ENCODE assay signal across 8 cellular contexts in genomic region chr19:35856546-35857149, GRCh38. TPM values are rescaled to one million over a fixed set of nuclear protein-coding genes. Genes with fewer than 3 reads are reported as not detected.
DNase-seq lines count a peak whose midpoint lies in the region; ATAC-seq and TF ChIP-seq lines count a peak whose summit lies in the region.

KIRREL2 (plus strand) TSS chr19:35856911; CDS start chr19:35857120, 209 bp downstream.

- no peaks in the 10 kb centered on the region for H3K9me3 Mint-ChIP-seq in activated CD4-positive, alpha-beta T cell treated with anti-CD3 and anti-CD28 coated beads for 36 hours (ENCODE audit: low read depth)

- peaks cover 12% of the 10 kb centered on the region for H3K4me1 Mint-ChIP-seq in activated CD4-positive, alpha-beta T cell treated with anti-CD3 and anti-CD28 coated beads for 36 hours

- CTCF ChIA-PET in activated CD4-positive, alpha-beta T cell treated with anti-CD3 and anti-CD28 coated beads for 36 hours (lab: Charles Lee), result interaction anchor here (1.0 kb wide), 1 partner anchor 74 kb away, joined by 4 read pairs; no protein-coding TSS in a partner anchor

- H3K36me3 ChIP-seq in esophagus (ENCODE audit: control insufficient read depth in 2 of 2, insufficient read depth in 2 of 2, low read length in 1 of 2), result no peaks in the 10 kb centered on the region

- DNase-seq in activated CD4-positive, alpha-beta T cell treated with anti-CD3 and anti-CD28 coated beads for 36 hours, result peak; percentile 49
- DNase-seq in activated CD4-positive, alpha-beta T cell treated with anti-CD3 and anti-CD28 coated beads, Interleukin-2, amount 50 U/mL, for 4 hours, result no peak
- DNase-seq in omental fat pad (ENCODE audit: low spot score) (no peak), NCI-H1436 treated with DMSO at 0.1 percent for 48 hours (lab: John Stamatoyannopoulos, UW) (no peak)

- POLR2A ChIA-PET in activated CD4-positive, alpha-beta T cell treated with anti-CD3 and anti-CD28 coated beads for 36 hours (lab: Charles Lee), result interaction anchor here (1.3 kb wide), 1 partner anchor 23 kb away, joined by 3 read pairs; no protein-coding TSS in a partner anchor

- peaks cover 56% of the 10 kb centered on the region for H3K27me3 Mint-ChIP-seq in activated CD4-positive, alpha-beta T cell treated with anti-CD3 and anti-CD28 coated beads for 36 hours

- peaks cover 0 to 4% of the 10 kb centered on the region in 2 donors for H3K9me3 ChIP-seq in esophagus (ENCODE audit: control insufficient read depth in 2 of 2, insufficient read depth in 1 of 2, low read depth in 1 of 2, low read length in 1 of 2)

- peaks cover 0 to 16% of the 10 kb centered on the region in 2 donors for H3K27me3 ChIP-seq in esophagus (ENCODE audit: control insufficient read depth in 1 of 2, insufficient read depth in 2 of 2, low read length in 2 of 2)

- no peak within 1 kb of the TSS for H3K27ac ChIP-seq in esophagus (ENCODE audit: low read depth in 2 of 2, low read length in 1 of 2)

- peak within 1 kb of the TSS; percentile 65 for H3K4me3 Mint-ChIP-seq in activated CD4-positive, alpha-beta T cell treated with anti-CD3 and anti-CD28 coated beads for 36 hours

- intact Hi-C loops in activated CD4-positive, alpha-beta T cell treated with anti-CD3 and anti-CD28 coated beads for 36 hours (cut with DNase I, micrococcal nuclease), result no loop called here

- peak; percentile 55 for ATAC-seq in activated CD4-positive, alpha-beta T cell treated with anti-CD3 and anti-CD28 coated beads for 36 hours
- ATAC-seq in omental fat pad (ENCODE audit: low FRiP score) (peak; percentile 37), HG02610 (IDR thresholded peaks at IDR 0.05; ENCODE audit: unreplicated experiment) (no peak), HG02970 (IDR thresholded peaks at IDR 0.05; ENCODE audit: low FRiP score, unreplicated experiment) (no peak)

- WGBS in esophagus, 2 donors, result 1% methylated on average over 41 to 42 of the region's 42 CpGs

- no peak within 1 kb of the TSS for H3K27ac Mint-ChIP-seq in activated CD4-positive, alpha-beta T cell treated with anti-CD3 and anti-CD28 coated beads for 36 hours

- no peaks in the 10 kb centered on the region for H3K36me3 Mint-ChIP-seq in activated CD4-positive, alpha-beta T cell treated with anti-CD3 and anti-CD28 coated beads for 36 hours (ENCODE audit: low read depth)

- peak within 1 kb of the TSS; percentile 46 for H3K4me3 ChIP-seq in WI38 (ENCODE audit: low read depth, low read length)
- H3K4me3 ChIP-seq in esophagus (ENCODE audit: low read depth in 1 of 2, low read length in 2 of 2), result peak within 1 kb of the TSS; percentile 28 to 40

- TF ChIP-seq CTCF in WI38 (IDR thresholded peaks at IDR 0.05; ENCODE audit: low read depth, low read length) (no peak), omental fat pad (IDR thresholded peaks at IDR 0.05) (no peak)

- peaks cover 0 to 7% of the 10 kb centered on the region in 2 donors for H3K4me1 ChIP-seq in esophagus (ENCODE audit: control insufficient read depth in 2 of 2, insufficient read depth in 2 of 2, low read length in 1 of 2)

RNA-seq across cellular contexts. Expression of gene KIRREL2, which starts in this region (rescaled TPM):
- total RNA-seq in activated CD4-positive, alpha-beta T cell treated with anti-CD3 and anti-CD28 coated beads for 36 hours, result under 1 TPM; 0.93 to 0.98 TPM
- polyA plus RNA-seq in esophagus, result under 1 TPM in 1 of 2 donors, not detected in 1; 0.02 TPM
- total RNA-seq in omental fat pad, result 1 to 10 TPM in 1 of 4 donors, under 1 TPM in 2, not detected in 1; 0.25 to 1.4 (median 0.48) TPM

Comparison
In these comparisons a context has a peak if more than half of its experiments do, and no peak if none do; other contexts are left out.
1. Peak in DNase-seq and ATAC-seq in activated CD4-positive, alpha-beta T cell treated with anti-CD3 and anti-CD28 coated beads for 36 hours; RNA of the gene not detected or under 1 TPM.